Comparison of ENCODE assay signal across 2 cellular contexts in genomic region chr15:48976444-48977088, GRCh38.
TF ChIP-seq lines count a peak whose summit lies in the region.

No MANE protein-coding gene starts in this region.

TF ChIP-seq in A549, 52 proteins besides CTCF, POLR2A, EP300 and RAD21 (continued from another document):
- TF ChIP-seq POLR2AphosphoS2 (conservative IDR thresholded peaks at IDR 0.05; ENCODE audit: low read length) = no peak
- TF ChIP-seq CBX2 (IDR thresholded peaks at IDR 0.05; ENCODE audit: borderline replicate concordance, low read depth) = no peak
- TF ChIP-seq, protein P1, sequence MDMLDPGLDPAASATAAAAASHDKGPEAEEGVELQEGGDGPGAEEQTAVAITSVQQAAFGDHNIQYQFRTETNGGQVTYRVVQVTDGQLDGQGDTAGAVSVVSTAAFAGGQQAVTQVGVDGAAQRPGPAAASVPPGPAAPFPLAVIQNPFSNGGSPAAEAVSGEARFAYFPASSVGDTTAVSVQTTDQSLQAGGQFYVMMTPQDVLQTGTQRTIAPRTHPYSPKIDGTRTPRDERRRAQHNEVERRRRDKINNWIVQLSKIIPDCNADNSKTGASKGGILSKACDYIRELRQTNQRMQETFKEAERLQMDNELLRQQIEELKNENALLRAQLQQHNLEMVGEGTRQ (IDR thresholded peaks at IDR 0.05) = no peak
- no peak for TF ChIP-seq NFE2L2 (conservative IDR thresholded peaks at IDR 0.05; ENCODE audit: low read length)
- TF ChIP-seq HOXB5 (CRISPR knock-in tag; IDR thresholded peaks at IDR 0.05) = no peak

TF ChIP-seq in HCT116, 20 proteins besides CTCF, POLR2A, EP300 and RAD21 (continued from another document):
- TF ChIP-seq ZBTB33 (IDR thresholded peaks at IDR 0.05; ENCODE audit: extremely low read depth, insufficient replicate concordance, low read length) (no peak), CEBPB (IDR thresholded peaks at IDR 0.05; ENCODE audit: low read depth) (no peak)
